ENCODE assay signal across 16 cellular contexts in genomic region chr21:34065015-34065414, GRCh38.
"Had no signal": no experiment of that assay in that cellular context is flagged by ENCODE, and none has a peak within 500 bp of the region (broad histone marks: within the 10 kb centered on the region; RNA-seq: fewer than 3 reads in every experiment).

No MANE protein-coding gene starts in this region.

- H3K4me1 Mint-ChIP-seq: naive B cell, T-cell had no signal

- H3K4me3 Mint-ChIP-seq: activated CD4-positive, alpha-beta memory T cell treated with anti-CD3 and anti-CD28 coated beads, Interleukin-2, amount 10 ng/mL, durations not matched to agents 7 days and 5 days; activated naive CD8-positive, alpha-beta T cell treated with anti-CD3 and anti-CD28 coated beads for 36 hours; naive B cell; stimulated activated naive B cell treated with anti-CD40 and anti-IgM and Interleukin-4, amounts not matched to agents 10 μg/mL and 1 μg/mL and 100 μg/mL, for 72 hours; T-cell had no signal

- ATAC-seq: heart left ventricle; left lung; stimulated activated naive B cell treated with anti-CD40 and anti-IgM and Interleukin-4, amounts not matched to agents 10 μg/mL and 1 μg/mL and 100 μg/mL, for 72 hours; T-cell had no signal

- H3K36me3 Mint-ChIP-seq: activated naive CD8-positive, alpha-beta T cell treated with anti-CD3 and anti-CD28 coated beads for 36 hours; naive B cell; stimulated activated naive B cell treated with anti-CD40 and anti-IgM and Interleukin-4, amounts not matched to agents 10 μg/mL and 1 μg/mL and 100 μg/mL, for 72 hours; T-cell had no signal

- H3K27ac Mint-ChIP-seq: activated CD4-positive, alpha-beta memory T cell treated with anti-CD3 and anti-CD28 coated beads, Interleukin-2, amount 10 ng/mL, durations not matched to agents 7 days and 5 days; activated naive CD8-positive, alpha-beta T cell treated with anti-CD3 and anti-CD28 coated beads for 36 hours; stimulated activated naive B cell treated with anti-CD40 and anti-IgM and Interleukin-4, amounts not matched to agents 10 μg/mL and 1 μg/mL and 100 μg/mL, for 72 hours; T-cell had no signal

- H3K4me3 ChIP-seq: ascending aorta, esophagus squamous epithelium, heart left ventricle, left lung, right atrium auricular region, transverse colon had no signal

- H3K27me3 Mint-ChIP-seq: activated naive CD8-positive, alpha-beta T cell treated with anti-CD3 and anti-CD28 coated beads for 36 hours; T-cell had no signal

- DNase-seq: activated CD4-positive, alpha-beta memory T cell treated with anti-CD3 and anti-CD28 coated beads, Interleukin-2, amount 10 ng/mL, durations not matched to agents 7 days and 5 days; activated CD4-positive, alpha-beta T cell treated with anti-CD3 and anti-CD28 coated beads for 1 hour; activated gamma-delta T cell treated with Interleukin-2 at 50 U/mL for 16 hours; activated naive CD8-positive, alpha-beta T cell treated with anti-CD3 and anti-CD28 coated beads for 36 hours; activated T-cell treated with anti-CD3 and anti-CD28 coated beads, Interleukin-2, amount 50 U/mL, for 48 hours; esophagus squamous epithelium; heart left ventricle; left lung; naive B cell; stimulated activated naive B cell treated with anti-CD40 and anti-IgM and Interleukin-4, amounts not matched to agents 10 μg/mL and 1 μg/mL and 100 μg/mL, for 72 hours; substantia nigra; T-cell; T1000; transverse colon had no signal
